ENCODE assay signal across 14 cellular contexts in the genomic region with DNA sequence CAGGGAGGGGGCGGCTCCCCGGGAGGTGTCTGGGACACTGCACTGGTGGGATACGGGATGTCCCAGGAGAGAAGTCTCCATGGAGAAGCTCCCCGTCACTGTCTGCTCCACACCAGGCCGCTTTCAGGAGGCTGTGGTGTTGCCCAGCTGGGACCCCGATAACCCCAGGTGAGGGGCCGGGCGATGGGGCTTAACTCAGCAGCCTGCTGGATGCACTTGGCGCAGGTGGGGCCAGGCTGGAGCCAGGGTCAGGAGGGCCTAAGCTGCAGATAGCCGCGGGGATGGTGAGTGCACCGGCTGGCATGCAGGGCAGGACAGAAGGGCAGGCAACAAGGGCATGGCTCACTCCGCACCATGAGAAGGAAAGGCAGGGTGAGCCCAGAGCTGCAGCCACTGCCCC.
"Had no signal": no experiment of that assay in that cellular context is flagged by ENCODE, and none has a peak within 500 bp of the region (broad histone marks: within the 10 kb centered on the region; RNA-seq: fewer than 3 reads in every experiment).

No MANE protein-coding gene starts in this region.

- H3K4me3 ChIP-seq: heart left ventricle, left ventricle myocardium inferior, tibial artery had no signal

- H3K36me3 ChIP-seq: heart left ventricle, left ventricle myocardium inferior, neutrophil, tibial artery had no signal

- H3K27ac Mint-ChIP-seq: naive thymus-derived CD4-positive, alpha-beta T cell; nephron progenitor cell had no signal

- ATAC-seq: esophagus mucosa; heart left ventricle; left cardiac atrium; naive thymus-derived CD4-positive, alpha-beta T cell; stimulated activated naive CD8-positive, alpha-beta T cell treated with anti-CD3 and anti-CD28 coated beads, Interleukin-15, Interleukin-2, amounts not matched to agents 100 U/mL and 50 U/mL, for 24 hours had no signal

- DNase-seq: effector memory CD4-positive, alpha-beta T cell; hypothalamus; left cardiac atrium; left ventricle myocardium inferior; naive thymus-derived CD4-positive, alpha-beta T cell; nephron progenitor cell; posterior cingulate gyrus; small intestine; stimulated activated CD4-positive, alpha-beta T cell treated with anti-CD3 and anti-CD28 coated beads, Interleukin-2, amount 100 ng/mL, for 48 hours; stimulated activated naive CD8-positive, alpha-beta T cell treated with anti-CD3 and anti-CD28 coated beads, Interleukin-15, Interleukin-2, amounts not matched to agents 100 U/mL and 50 U/mL, for 24 hours had no signal

- H3K9me3 ChIP-seq: heart left ventricle, left ventricle myocardium inferior, neutrophil had no signal

- H3K27me3 ChIP-seq: neutrophil, tibial artery had no signal

- H3K9me3 Mint-ChIP-seq: nephron progenitor cell had no signal

- H3K36me3 Mint-ChIP-seq: naive thymus-derived CD4-positive, alpha-beta T cell had no signal

- H3K4me3 Mint-ChIP-seq: naive thymus-derived CD4-positive, alpha-beta T cell; nephron progenitor cell had no signal

- H3K27me3 Mint-ChIP-seq: naive thymus-derived CD4-positive, alpha-beta T cell had no signal

- H3K4me1 ChIP-seq: heart left ventricle, left ventricle myocardium inferior, tibial artery had no signal

- H3K27ac ChIP-seq: heart left ventricle, left ventricle myocardium inferior, neutrophil, tibial artery had no signal
